28 cellular contexts compared by ENCODE assay signal in genomic region chr5:13524931-13525330, GRCh38.
"Had no signal": no experiment of that assay in that cellular context is flagged by ENCODE, and none has a peak within 500 bp of the region (broad histone marks: within the 10 kb centered on the region; RNA-seq: fewer than 3 reads in every experiment).

No MANE protein-coding gene starts in this region.

- H3K9me3 Mint-ChIP-seq: activated naive CD8-positive, alpha-beta T cell treated with anti-CD3 and anti-CD28 coated beads, Interleukin-2, amount 50 U/mL, for 24 hours; brain had no signal

- ATAC-seq: activated CD4-positive, alpha-beta T cell treated with anti-CD3 and anti-CD28 coated beads for 36 hours; activated naive CD8-positive, alpha-beta T cell treated with anti-CD3 and anti-CD28 coated beads, Interleukin-2, amount 50 U/mL, for 24 hours; Panc1 had no signal

- H3K4me1 Mint-ChIP-seq: activated CD4-positive, alpha-beta T cell treated with anti-CD3 and anti-CD28 coated beads for 36 hours; activated CD4-positive, alpha-beta T cell treated with anti-CD3 and anti-CD28 coated beads, Interleukin-2, amount 10 ng/mL, durations not matched to agents 7 days and 5 days; activated naive CD4-positive, alpha-beta T cell treated with anti-CD3 and anti-CD28 coated beads, Interleukin-2, amount 10 ng/mL, durations not matched to agents 7 days and 5 days; activated naive CD8-positive, alpha-beta T cell treated with anti-CD3 and anti-CD28 coated beads, Interleukin-2, amount 50 U/mL, for 24 hours had no signal

- H3K36me3 Mint-ChIP-seq: activated naive CD4-positive, alpha-beta T cell treated with anti-CD3 and anti-CD28 coated beads, Interleukin-2, amount 10 ng/mL, durations not matched to agents 7 days and 5 days; activated naive CD8-positive, alpha-beta T cell; brain had no signal

- H3K4me3 Mint-ChIP-seq: activated CD4-positive, alpha-beta T cell treated with anti-CD3 and anti-CD28 coated beads for 36 hours; activated CD4-positive, alpha-beta T cell treated with anti-CD3 and anti-CD28 coated beads, Interleukin-2, amount 10 ng/mL, durations not matched to agents 7 days and 5 days; activated naive CD4-positive, alpha-beta T cell treated with anti-CD3 and anti-CD28 coated beads, Interleukin-2, amount 10 ng/mL, durations not matched to agents 7 days and 5 days; activated naive CD8-positive, alpha-beta T cell; activated naive CD8-positive, alpha-beta T cell treated with anti-CD3 and anti-CD28 coated beads, Interleukin-2, amount 50 U/mL, for 24 hours; brain; T-helper 1 cell treated with Interleukin-12 subunit alpha and Interleukin-12 subunit beta and Interleukin-4 antibody, amounts not matched to agents 30 μg/mL and 1 μg/mL, for 36 hours; T-helper 2 cell treated with Interferon-gamma antibody and Interleukin-4, amounts not matched to agents 5 μg/mL and 100 μg/mL, for 36 hours had no signal

- DNase-seq: activated CD4-positive, alpha-beta T cell treated with anti-CD3 and anti-CD28 coated beads for 36 hours; activated CD4-positive, alpha-beta T cell treated with anti-CD3 and anti-CD28 coated beads, Interleukin-2, amount 10 ng/mL, durations not matched to agents 7 days and 5 days; activated CD4-positive, alpha-beta T cell treated with anti-CD3 and anti-CD28 coated beads, Interleukin-2, amount 50 U/mL, for 48 hours; activated CD8-positive, alpha-beta memory T cell treated with anti-CD3 and anti-CD28 coated beads, Interleukin-2, amount 50 U/mL, for 4 hours; activated effector memory CD4-positive, alpha-beta T cell treated with Interleukin-2 at 50 U/mL for 16 hours; activated naive CD4-positive, alpha-beta T cell treated with anti-CD3 and anti-CD28 coated beads, Interleukin-2, amount 10 ng/mL, durations not matched to agents 7 days and 5 days; activated naive CD8-positive, alpha-beta T cell treated with anti-CD3 and anti-CD28 coated beads, Interleukin-2, amount 50 U/mL, for 24 hours; activated T-cell treated with anti-CD3 and anti-CD28 coated beads for 4 hours; activated T-cell treated with anti-CD3 and anti-CD28 coated beads, Interleukin-2, amount 50 U/mL, for 48 hours; anterior cingulate cortex; cerebellar nuclear complex; Karpas-422; NCI-H1105; NCI-H1436; NCI-H1694; NCI-H1930; NCI-H2081 treated with DMSO at 0.1 percent for 48 hours; NCI-H345; NCI-H524 treated with DMSO at 0.1 percent for 48 hours; SHP77; SJCRH30 had no signal

- H3K27ac Mint-ChIP-seq: activated CD4-positive, alpha-beta T cell treated with anti-CD3 and anti-CD28 coated beads for 36 hours; activated CD4-positive, alpha-beta T cell treated with anti-CD3 and anti-CD28 coated beads, Interleukin-2, amount 10 ng/mL, durations not matched to agents 7 days and 5 days; activated naive CD4-positive, alpha-beta T cell treated with anti-CD3 and anti-CD28 coated beads, Interleukin-2, amount 10 ng/mL, durations not matched to agents 7 days and 5 days; activated naive CD8-positive, alpha-beta T cell; activated naive CD8-positive, alpha-beta T cell treated with anti-CD3 and anti-CD28 coated beads, Interleukin-2, amount 50 U/mL, for 24 hours; brain; T-helper 1 cell treated with Interleukin-12 subunit alpha and Interleukin-12 subunit beta and Interleukin-4 antibody, amounts not matched to agents 30 μg/mL and 1 μg/mL, for 36 hours; T-helper 2 cell treated with Interferon-gamma antibody and Interleukin-4, amounts not matched to agents 5 μg/mL and 100 μg/mL, for 36 hours had no signal

- H3K27me3 Mint-ChIP-seq: activated CD4-positive, alpha-beta T cell treated with anti-CD3 and anti-CD28 coated beads for 36 hours; activated CD4-positive, alpha-beta T cell treated with anti-CD3 and anti-CD28 coated beads, Interleukin-2, amount 10 ng/mL, durations not matched to agents 7 days and 5 days; activated naive CD4-positive, alpha-beta T cell treated with anti-CD3 and anti-CD28 coated beads, Interleukin-2, amount 10 ng/mL, durations not matched to agents 7 days and 5 days; activated naive CD8-positive, alpha-beta T cell; activated naive CD8-positive, alpha-beta T cell treated with anti-CD3 and anti-CD28 coated beads, Interleukin-2, amount 50 U/mL, for 24 hours; brain had no signal

- FAIRE-seq: bronchial epithelial cell, TTC549 had no signal
